Comparison of ENCODE assay signal across 16 cellular contexts in genomic region chr1:31767225-31767624, GRCh38.
"Had no signal": no experiment of that assay in that cellular context is flagged by ENCODE, and none has a peak within 500 bp of the region (broad histone marks: within the 10 kb centered on the region; RNA-seq: fewer than 3 reads in every experiment).

No MANE protein-coding gene starts in this region.

- H3K4me3 Mint-ChIP-seq: activated CD8-positive, alpha-beta T cell treated with anti-CD3 and anti-CD28 coated beads, Interleukin-2, amount 10 ng/mL, durations not matched to agents 7 days and 5 days; activated T-helper 1 cell treated with anti-CD3 and anti-CD28 coated beads, Interleukin-12 subunit alpha, Interleukin-12 subunit beta, Interleukin-2, Interleukin-4 antibody, amounts not matched to agents 30 ng/mL and 10 ng/mL and 1 ng/mL, durations not matched to agents 14 hours and 24 hours and 36 hours; memory B cell; natural killer cell treated with Interleukin-12 subunit alpha and Interleukin-12 subunit beta and Interleukin-15 and Interleukin-18, amount 100 ng/mL, for 72 hours; stimulated activated naive CD8-positive, alpha-beta T cell treated with anti-CD3 and anti-CD28 coated beads, Interleukin-15, amount 100 ng/mL, for 72 hours had no signal

- ATAC-seq: activated CD8-positive, alpha-beta T cell treated with anti-CD3 and anti-CD28 coated beads, Interleukin-2, amount 10 ng/mL, durations not matched to agents 7 days and 5 days; left lung; natural killer cell treated with Interleukin-12 subunit alpha and Interleukin-12 subunit beta and Interleukin-15 and Interleukin-18, amount 100 ng/mL, for 72 hours; stimulated activated naive CD8-positive, alpha-beta T cell treated with anti-CD3 and anti-CD28 coated beads, Interleukin-15, amount 100 ng/mL, for 72 hours had no signal

- H3K36me3 ChIP-seq: esophagus muscularis mucosa, left lung, ovary had no signal

- DNase-seq: activated CD4-positive, alpha-beta T cell treated with anti-CD3 and anti-CD28 coated beads for 4 hours; activated CD8-positive, alpha-beta memory T cell treated with anti-CD3 and anti-CD28 coated beads, Interleukin-2, amount 50 U/mL, for 48 hours; activated CD8-positive, alpha-beta T cell treated with anti-CD3 and anti-CD28 coated beads, Interleukin-2, amount 10 ng/mL, durations not matched to agents 7 days and 5 days; activated naive CD4-positive, alpha-beta T cell; aorta; ovary; stimulated activated CD4-positive, alpha-beta T cell treated with anti-CD3 and anti-CD28 coated beads, Interleukin-4, amount 100 ng/mL, for 1 hour; stimulated activated CD8-positive, alpha-beta memory T cell treated with anti-CD3 and anti-CD28 coated beads, Interleukin-4, amount 100 ng/mL, for 48 hours; stimulated activated naive CD8-positive, alpha-beta T cell treated with anti-CD3 and anti-CD28 coated beads, Interleukin-15, amount 100 ng/mL, for 72 hours; T1000; testis had no signal

- H3K36me3 Mint-ChIP-seq: memory B cell had no signal

- H3K27ac Mint-ChIP-seq: activated CD8-positive, alpha-beta T cell treated with anti-CD3 and anti-CD28 coated beads, Interleukin-2, amount 10 ng/mL, durations not matched to agents 7 days and 5 days; activated T-helper 1 cell treated with anti-CD3 and anti-CD28 coated beads, Interleukin-12 subunit alpha, Interleukin-12 subunit beta, Interleukin-2, Interleukin-4 antibody, amounts not matched to agents 30 ng/mL and 10 ng/mL and 1 ng/mL, durations not matched to agents 14 hours and 24 hours and 36 hours; memory B cell; natural killer cell treated with Interleukin-12 subunit alpha and Interleukin-12 subunit beta and Interleukin-15 and Interleukin-18, amount 100 ng/mL, for 72 hours; stimulated activated naive CD8-positive, alpha-beta T cell treated with anti-CD3 and anti-CD28 coated beads, Interleukin-15, amount 100 ng/mL, for 72 hours had no signal

- H3K4me3 ChIP-seq: esophagus muscularis mucosa, left lung, ovary, testis had no signal

- H3K9me3 ChIP-seq: esophagus muscularis mucosa, left lung, ovary, testis had no signal

- H3K27me3 ChIP-seq: ovary, testis had no signal

- H3K9me3 Mint-ChIP-seq: activated T-helper 1 cell treated with anti-CD3 and anti-CD28 coated beads, Interleukin-12 subunit alpha, Interleukin-12 subunit beta, Interleukin-2, Interleukin-4 antibody, amounts not matched to agents 30 ng/mL and 10 ng/mL and 1 ng/mL, durations not matched to agents 14 hours and 24 hours and 36 hours; memory B cell; natural killer cell treated with Interleukin-12 subunit alpha and Interleukin-12 subunit beta and Interleukin-15 and Interleukin-18, amount 100 ng/mL, for 72 hours; stimulated activated naive CD8-positive, alpha-beta T cell treated with anti-CD3 and anti-CD28 coated beads, Interleukin-15, amount 100 ng/mL, for 72 hours had no signal

- H3K27ac ChIP-seq: esophagus muscularis mucosa, left lung, ovary, testis had no signal
